In genomic region chr12:112965643-112966042, GRCh38 we compare ENCODE assay signal across 31 cellular contexts. TPM values are rescaled to one million over a fixed set of nuclear protein-coding genes. Genes with fewer than 3 reads are reported as not detected.
"Had no signal": no experiment of that assay in that cellular context is flagged by ENCODE, and none has a peak within 500 bp of the region (broad histone marks: within the 10 kb centered on the region; RNA-seq: fewer than 3 reads in every experiment).

No MANE protein-coding gene starts in this region.

- H3K27ac Mint-ChIP-seq: natural killer cell; nephron; neural progenitor cell; progenitor cell of endocrine pancreas; stimulated activated memory B cell treated with anti-CD40 and anti-IgM and Interleukin-4, amounts not matched to agents 10 μg/mL and 1 μg/mL and 100 μg/mL, for 72 hours; type B pancreatic cell had no signal

- H3K4me1 ChIP-seq: neural progenitor cell, pancreas, psoas muscle, right lobe of liver, sigmoid colon, suprapubic skin, testis, tibial artery, transverse colon, upper lobe of right lung, uterus had no signal

- H3K9ac ChIP-seq: neural progenitor cell had no signal

- H3K27me3 Mint-ChIP-seq: naive thymus-derived CD4-positive, alpha-beta T cell; stimulated activated memory B cell treated with anti-CD40 and anti-IgM and Interleukin-4, amounts not matched to agents 10 μg/mL and 1 μg/mL and 100 μg/mL, for 72 hours; stimulated activated naive CD8-positive, alpha-beta T cell treated with anti-CD3 and anti-CD28 coated beads, Interleukin-15, amount 100 ng/mL, for 72 hours had no signal

- H3K9me3 Mint-ChIP-seq: natural killer cell; nephron; stimulated activated memory B cell treated with anti-CD40 and anti-IgM and Interleukin-4, amounts not matched to agents 10 μg/mL and 1 μg/mL and 100 μg/mL, for 72 hours; stimulated activated naive CD8-positive, alpha-beta T cell treated with anti-CD3 and anti-CD28 coated beads, Interleukin-15, amount 100 ng/mL, for 72 hours; type B pancreatic cell had no signal

- H2AFZ ChIP-seq: neural progenitor cell had no signal

- H3K4me3 Mint-ChIP-seq: naive thymus-derived CD4-positive, alpha-beta T cell; natural killer cell; nephron; neural progenitor cell; stimulated activated memory B cell treated with anti-CD40 and anti-IgM and Interleukin-4, amounts not matched to agents 10 μg/mL and 1 μg/mL and 100 μg/mL, for 72 hours; stimulated activated naive CD8-positive, alpha-beta T cell treated with anti-CD3 and anti-CD28 coated beads, Interleukin-15, amount 100 ng/mL, for 72 hours; type B pancreatic cell had no signal

- H3K36me3 ChIP-seq: neural progenitor cell, uterus had no signal

- H3K4me2 ChIP-seq: neural progenitor cell had no signal

- H3K36me3 Mint-ChIP-seq: neural progenitor cell, type B pancreatic cell had no signal

- H3K4me3 ChIP-seq: neural progenitor cell, pancreas, psoas muscle, right lobe of liver, sigmoid colon, suprapubic skin, testis, tibial artery, transverse colon, upper lobe of right lung, uterus had no signal

- H3K27me3 ChIP-seq: neural progenitor cell, neutrophil, pancreas, right lobe of liver, sigmoid colon, suprapubic skin, testis, tibial artery, transverse colon, upper lobe of right lung, uterus had no signal

- H3K27ac ChIP-seq: neural progenitor cell, neutrophil, pancreas, psoas muscle, right lobe of liver, sigmoid colon, suprapubic skin, testis, tibial artery, transverse colon, upper lobe of right lung, uterus had no signal

- DNase-seq: naive thymus-derived CD4-positive, alpha-beta T cell; natural killer cell; nucleus accumbens; pancreas; psoas muscle; right cardiac atrium; right lobe of liver; sigmoid colon; small intestine; stimulated activated CD4-positive, alpha-beta T cell treated with anti-CD3 and anti-CD28 coated beads, Interleukin-15, amount 100 ng/mL, for 24 hours; stimulated activated CD4-positive, alpha-beta T cell treated with anti-CD3 and anti-CD28 coated beads, Interleukin-2, amount 100 ng/mL, for 24 hours; stimulated activated CD4-positive, alpha-beta T cell treated with anti-CD3 and anti-CD28 coated beads, Interleukin-2, amount 100 ng/mL, for 48 hours; stimulated activated CD4-positive, alpha-beta T cell treated with anti-CD3 and anti-CD28 coated beads, Interleukin-4, amount 100 ng/mL, for 24 hours; stimulated activated naive CD4-positive, alpha-beta T cell; stimulated activated naive CD8-positive, alpha-beta T cell treated with anti-CD3 and anti-CD28 coated beads, Interleukin-15, amount 100 ng/mL, for 72 hours; stimulated activated naive CD8-positive, alpha-beta T cell treated with anti-CD3 and anti-CD28 coated beads, Interleukin-15, Interleukin-2, amounts not matched to agents 100 U/mL and 50 U/mL, for 24 hours; substantia nigra; testis; tibial artery; transverse colon; upper lobe of right lung; uterus had no signal

- H3K9me3 ChIP-seq: neutrophil, pancreas, psoas muscle, right lobe of liver, sigmoid colon, suprapubic skin, testis, tibial artery, transverse colon, upper lobe of right lung, uterus had no signal

- H3K4me1 Mint-ChIP-seq: nephron; neural progenitor cell; stimulated activated memory B cell treated with anti-CD40 and anti-IgM and Interleukin-4, amounts not matched to agents 10 μg/mL and 1 μg/mL and 100 μg/mL, for 72 hours; stimulated activated naive CD8-positive, alpha-beta T cell treated with anti-CD3 and anti-CD28 coated beads, Interleukin-15, amount 100 ng/mL, for 72 hours had no signal

RNA-seq across cellular contexts. Expression of gene OAS2, which starts 12.7 kb away (rescaled TPM):
- total RNA-seq: osteocyte, progenitor cell of endocrine pancreas had no signal
- polyA plus RNA-seq: neural cell had no signal

RNA-seq across cellular contexts. Expression of gene OAS3, which starts 27.4 kb away (rescaled TPM):
- polyA plus RNA-seq: neural cell had no signal

RNA-seq across cellular contexts. Expression of gene OAS1, which starts 58.9 kb away (rescaled TPM):
- polyA plus RNA-seq: neural cell had no signal
